In genomic region chr1:169779970-169780369, GRCh38 we compare ENCODE assay signal across 19 cellular contexts. TPM values are rescaled to one million over a fixed set of nuclear protein-coding genes. Genes with fewer than 3 reads are reported as not detected.
DNase-seq lines count a peak whose midpoint lies in the region; ATAC-seq and TF ChIP-seq lines count a peak whose summit lies in the region.
"Had no signal": no experiment of that assay in that cellular context is flagged by ENCODE, and none has a peak within 500 bp of the region (broad histone marks: within the 10 kb centered on the region; RNA-seq: fewer than 3 reads in every experiment).

No MANE protein-coding gene starts in this region.

- H3K36me3 Mint-ChIP-seq in WTC11 (0 out of 2 replicates have a peak, but pooled peaks cover 2% of the 10 kb centered on the region), CD14-positive monocyte (no peaks in the 10 kb centered on the region)

- peak; percentile 66 for DNase-seq in HT1080 (ENCODE audit: low read depth)
- DNase-seq in WTC11 (ENCODE audit: low spot score) = no peak
- peak; percentile 64 for DNase-seq in fibroblast of the aortic adventitia (ENCODE audit: low read depth)
- DNase-seq in stromal cell of bone marrow (ENCODE audit: low read depth) = peak; percentile 23
- no peak for DNase-seq in CD14-positive monocyte (ENCODE audit: low spot score)
- no peak for DNase-seq in hippocampal formation (lab: John Stamatoyannopoulos, UW)
- no peak for DNase-seq in stimulated activated CD4-positive, alpha-beta T cell treated with anti-CD3 and anti-CD28 coated beads, Interleukin-2, amount 100 ng/mL, for 24 hours
- DNase-seq: activated CD4-positive, alpha-beta T cell treated with anti-CD3 and anti-CD28 coated beads for 36 hours; activated T-cell treated with anti-CD3 and anti-CD28 coated beads, Interleukin-2, amount 50 U/mL, for 72 hours; amygdala; effector CD8-positive, alpha-beta T cell; heart right ventricle; KG1; NCI-H2029; spleen; SW 1271; testis had no signal

- H3K27ac Mint-ChIP-seq in WTC11 (0 out of 2 replicates have a peak overlapping the region, but pooled peaks have one; percentile 10), CD14-positive monocyte (no peak overlapping the region)
- H3K27ac Mint-ChIP-seq: activated CD4-positive, alpha-beta T cell treated with anti-CD3 and anti-CD28 coated beads for 36 hours; activated T-cell treated with anti-CD3 and anti-CD28 coated beads, Interleukin-2, amount 50 U/mL, for 72 hours had no signal

- TF ChIP-seq CTCF in WTC11 (IDR thresholded peaks at IDR 0.05) (no peak), fibroblast of the aortic adventitia (IDR thresholded peaks at IDR 0.05; ENCODE audit: insufficient read depth, low read length) (no peak), CD14-positive monocyte (IDR thresholded peaks at IDR 0.05) (no peak)

- CTCF ChIA-PET in WTC11 (lab: Charles Lee) = no interaction called here

- H3K4me1 Mint-ChIP-seq in WTC11 = peaks cover 39% of the 10 kb centered on the region
- H3K4me1 Mint-ChIP-seq in CD14-positive monocyte = no peaks in the 10 kb centered on the region
- H3K4me1 Mint-ChIP-seq: activated CD4-positive, alpha-beta T cell treated with anti-CD3 and anti-CD28 coated beads for 36 hours had no signal

- intact Hi-C loops in CD14-positive monocyte (cut with micrococcal nuclease) = no loop called here

- H3K4me3 ChIP-seq in fibroblast of the aortic adventitia (ENCODE audit: low read depth, low read length) = no peak overlapping the region
- H3K4me3 ChIP-seq: heart right ventricle, spleen, testis had no signal

- H3K9me3 Mint-ChIP-seq in WTC11 (peaks cover 15% of the 10 kb centered on the region), CD14-positive monocyte (peaks cover 0 to 4% (median 0%) of the 10 kb centered on the region in 7 donors)
- H3K9me3 Mint-ChIP-seq: activated T-cell treated with anti-CD3 and anti-CD28 coated beads, Interleukin-2, amount 50 U/mL, for 72 hours had no signal

- POLR2A ChIA-PET in WTC11 (lab: Charles Lee) = no interaction called here

- ATAC-seq in WTC11 = no peak
- no peak for ATAC-seq in GM18873 (IDR thresholded peaks at IDR 0.05; ENCODE audit: low FRiP score, unreplicated experiment)
- ATAC-seq: activated CD4-positive, alpha-beta T cell treated with anti-CD3 and anti-CD28 coated beads for 36 hours; activated T-cell treated with anti-CD3 and anti-CD28 coated beads, Interleukin-2, amount 50 U/mL, for 72 hours; heart right ventricle had no signal

- H3K27me3 Mint-ChIP-seq in WTC11 (ENCODE audit: low read depth) (no peaks in the 10 kb centered on the region), CD14-positive monocyte (ENCODE audit: low read depth in 3 of 3) (peaks cover 5 to 13% (median 5%) of the 10 kb centered on the region in 3 donors)

- H3K4me3 Mint-ChIP-seq in WTC11 (no peak overlapping the region), CD14-positive monocyte (no peak overlapping the region)
- H3K4me3 Mint-ChIP-seq: activated CD4-positive, alpha-beta T cell treated with anti-CD3 and anti-CD28 coated beads for 36 hours; activated T-cell treated with anti-CD3 and anti-CD28 coated beads, Interleukin-2, amount 50 U/mL, for 72 hours had no signal

TF ChIP-seq in WTC11, 78 proteins besides CTCF, POLR2A, EP300 and RAD21 (continues in another document):
- no peak for TF ChIP-seq JUN (CRISPR knock-in tag; IDR thresholded peaks at IDR 0.05)
- no peak for TF ChIP-seq E2F4 (CRISPR knock-in tag; IDR thresholded peaks at IDR 0.05; ENCODE audit: borderline replicate concordance, low read depth)
- TF ChIP-seq ATF1 (CRISPR knock-in tag; IDR thresholded peaks at IDR 0.05) = no peak
- TF ChIP-seq HMGA2 (CRISPR knock-in tag; IDR thresholded peaks at IDR 0.05) = no peak
- TF ChIP-seq MXD4 (CRISPR knock-in tag; IDR thresholded peaks at IDR 0.05; ENCODE audit: borderline replicate concordance) = no peak
- no peak for TF ChIP-seq TEAD4 (CRISPR knock-in tag; IDR thresholded peaks at IDR 0.05)
- no peak for TF ChIP-seq EMX1 (CRISPR knock-in tag; IDR thresholded peaks at IDR 0.05)
- no peak for TF ChIP-seq ARID4B (CRISPR knock-in tag; IDR thresholded peaks at IDR 0.05; ENCODE audit: borderline replicate concordance)
- TF ChIP-seq PREB (CRISPR knock-in tag; IDR thresholded peaks at IDR 0.05; ENCODE audit: borderline replicate concordance) = no peak
- TF ChIP-seq ZNF232 (CRISPR knock-in tag; IDR thresholded peaks at IDR 0.05) = no peak
- TF ChIP-seq ERG (CRISPR knock-in tag; IDR thresholded peaks at IDR 0.05) = no peak
- no peak for TF ChIP-seq USF2 (CRISPR knock-in tag; IDR thresholded peaks at IDR 0.05)
- no peak for TF ChIP-seq MYBL2 (CRISPR knock-in tag; IDR thresholded peaks at IDR 0.05)

RNA-seq across cellular contexts. Expression of gene METTL18, which starts 14.7 kb away (rescaled TPM):
- 9.1 and 10.6 TPM in 2 replicates for total RNA-seq in HT1080 (2014; rRNA removed; shearing (Covaris generic))
- 7.1 and 10.7 TPM in 2 replicates for polyA plus RNA-seq in HT1080 (2015; cell fraction: cytosol; rRNA removed)
- 11.9 and 14.9 TPM in 2 replicates for polyA plus RNA-seq in HT1080 (2015; cell fraction: nucleus; rRNA removed)
- total RNA-seq in WTC11 (2021) (6.9 to 10.1 TPM (median 7.7 TPM) in 3 replicates), fibroblast of the aortic adventitia (ENCODE audit: low replicate concordance) (7.8 and 12.7 TPM in 2 replicates)
- polyA plus RNA-seq in CD14-positive monocyte = 1 to 10 TPM; 2.3 to 2.5 TPM

RNA-seq across cellular contexts. Expression of gene SELE, which starts 46.1 kb away (rescaled TPM):
- total RNA-seq in HT1080 (2014; rRNA removed; shearing (Covaris generic)) = not detected in 2 replicates
- polyA plus RNA-seq in HT1080 (2015; cell fraction: cytosol; rRNA removed) = not detected in 2 replicates
- not detected in 2 replicates for polyA plus RNA-seq in HT1080 (2015; cell fraction: nucleus; rRNA removed)
- total RNA-seq in WTC11 (2021) = 0.05 TPM in 1 of 3 replicates, not detected in the others
- total RNA-seq in fibroblast of the aortic adventitia (ENCODE audit: low replicate concordance) = not detected in 2 replicates
- not detected for polyA plus RNA-seq in CD14-positive monocyte
- total RNA-seq: activated CD4-positive, alpha-beta T cell treated with anti-CD3 and anti-CD28 coated beads for 36 hours; activated T-cell treated with anti-CD3 and anti-CD28 coated beads, Interleukin-2, amount 50 U/mL, for 72 hours had no signal
- polyA plus RNA-seq: neural cell had no signal

Comparison
In these comparisons a context has a peak if more than half of its experiments do, and no peak if none do; other contexts are left out.
1. DNase-seq: peak in HT1080 (single experiment), fibroblast of the aortic adventitia (single experiment) and stromal cell of bone marrow (single experiment); none in WTC11 (single experiment), CD14-positive monocyte (single experiment), hippocampal formation (0 of 2) and stimulated activated CD4-positive, alpha-beta T cell treated with anti-CD3 and anti-CD28 coated beads, Interleukin-2, amount 100 ng/mL, for 24 hours (0 of 2).